ENCODE assay signal across 1 cellular context in the genomic region with DNA sequence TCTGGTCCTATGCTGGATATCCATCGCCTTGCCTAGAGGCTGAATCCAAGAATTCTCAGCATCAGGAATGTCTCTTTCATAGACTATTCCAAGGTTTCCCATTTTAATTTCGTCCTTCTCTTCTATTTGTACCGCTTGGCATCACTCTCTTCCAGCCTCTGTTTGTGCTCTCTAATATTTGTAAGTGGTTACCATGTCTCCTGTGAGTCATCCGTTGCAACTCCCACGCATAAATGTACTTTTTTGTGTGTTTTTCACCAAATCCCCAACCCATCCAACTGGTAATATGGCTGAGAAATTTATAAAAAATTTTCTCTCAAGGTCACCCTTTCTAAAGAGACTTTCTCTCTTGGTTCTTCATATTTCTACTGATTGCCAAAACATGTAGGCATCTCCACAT.
TF ChIP-seq lines count a peak whose summit lies in the region.

No MANE protein-coding gene starts in this region.

TF ChIP-seq in GM23338, 12 proteins besides CTCF, POLR2A, EP300 and RAD21 (continued from another document):
- TF ChIP-seq, protein P1, sequence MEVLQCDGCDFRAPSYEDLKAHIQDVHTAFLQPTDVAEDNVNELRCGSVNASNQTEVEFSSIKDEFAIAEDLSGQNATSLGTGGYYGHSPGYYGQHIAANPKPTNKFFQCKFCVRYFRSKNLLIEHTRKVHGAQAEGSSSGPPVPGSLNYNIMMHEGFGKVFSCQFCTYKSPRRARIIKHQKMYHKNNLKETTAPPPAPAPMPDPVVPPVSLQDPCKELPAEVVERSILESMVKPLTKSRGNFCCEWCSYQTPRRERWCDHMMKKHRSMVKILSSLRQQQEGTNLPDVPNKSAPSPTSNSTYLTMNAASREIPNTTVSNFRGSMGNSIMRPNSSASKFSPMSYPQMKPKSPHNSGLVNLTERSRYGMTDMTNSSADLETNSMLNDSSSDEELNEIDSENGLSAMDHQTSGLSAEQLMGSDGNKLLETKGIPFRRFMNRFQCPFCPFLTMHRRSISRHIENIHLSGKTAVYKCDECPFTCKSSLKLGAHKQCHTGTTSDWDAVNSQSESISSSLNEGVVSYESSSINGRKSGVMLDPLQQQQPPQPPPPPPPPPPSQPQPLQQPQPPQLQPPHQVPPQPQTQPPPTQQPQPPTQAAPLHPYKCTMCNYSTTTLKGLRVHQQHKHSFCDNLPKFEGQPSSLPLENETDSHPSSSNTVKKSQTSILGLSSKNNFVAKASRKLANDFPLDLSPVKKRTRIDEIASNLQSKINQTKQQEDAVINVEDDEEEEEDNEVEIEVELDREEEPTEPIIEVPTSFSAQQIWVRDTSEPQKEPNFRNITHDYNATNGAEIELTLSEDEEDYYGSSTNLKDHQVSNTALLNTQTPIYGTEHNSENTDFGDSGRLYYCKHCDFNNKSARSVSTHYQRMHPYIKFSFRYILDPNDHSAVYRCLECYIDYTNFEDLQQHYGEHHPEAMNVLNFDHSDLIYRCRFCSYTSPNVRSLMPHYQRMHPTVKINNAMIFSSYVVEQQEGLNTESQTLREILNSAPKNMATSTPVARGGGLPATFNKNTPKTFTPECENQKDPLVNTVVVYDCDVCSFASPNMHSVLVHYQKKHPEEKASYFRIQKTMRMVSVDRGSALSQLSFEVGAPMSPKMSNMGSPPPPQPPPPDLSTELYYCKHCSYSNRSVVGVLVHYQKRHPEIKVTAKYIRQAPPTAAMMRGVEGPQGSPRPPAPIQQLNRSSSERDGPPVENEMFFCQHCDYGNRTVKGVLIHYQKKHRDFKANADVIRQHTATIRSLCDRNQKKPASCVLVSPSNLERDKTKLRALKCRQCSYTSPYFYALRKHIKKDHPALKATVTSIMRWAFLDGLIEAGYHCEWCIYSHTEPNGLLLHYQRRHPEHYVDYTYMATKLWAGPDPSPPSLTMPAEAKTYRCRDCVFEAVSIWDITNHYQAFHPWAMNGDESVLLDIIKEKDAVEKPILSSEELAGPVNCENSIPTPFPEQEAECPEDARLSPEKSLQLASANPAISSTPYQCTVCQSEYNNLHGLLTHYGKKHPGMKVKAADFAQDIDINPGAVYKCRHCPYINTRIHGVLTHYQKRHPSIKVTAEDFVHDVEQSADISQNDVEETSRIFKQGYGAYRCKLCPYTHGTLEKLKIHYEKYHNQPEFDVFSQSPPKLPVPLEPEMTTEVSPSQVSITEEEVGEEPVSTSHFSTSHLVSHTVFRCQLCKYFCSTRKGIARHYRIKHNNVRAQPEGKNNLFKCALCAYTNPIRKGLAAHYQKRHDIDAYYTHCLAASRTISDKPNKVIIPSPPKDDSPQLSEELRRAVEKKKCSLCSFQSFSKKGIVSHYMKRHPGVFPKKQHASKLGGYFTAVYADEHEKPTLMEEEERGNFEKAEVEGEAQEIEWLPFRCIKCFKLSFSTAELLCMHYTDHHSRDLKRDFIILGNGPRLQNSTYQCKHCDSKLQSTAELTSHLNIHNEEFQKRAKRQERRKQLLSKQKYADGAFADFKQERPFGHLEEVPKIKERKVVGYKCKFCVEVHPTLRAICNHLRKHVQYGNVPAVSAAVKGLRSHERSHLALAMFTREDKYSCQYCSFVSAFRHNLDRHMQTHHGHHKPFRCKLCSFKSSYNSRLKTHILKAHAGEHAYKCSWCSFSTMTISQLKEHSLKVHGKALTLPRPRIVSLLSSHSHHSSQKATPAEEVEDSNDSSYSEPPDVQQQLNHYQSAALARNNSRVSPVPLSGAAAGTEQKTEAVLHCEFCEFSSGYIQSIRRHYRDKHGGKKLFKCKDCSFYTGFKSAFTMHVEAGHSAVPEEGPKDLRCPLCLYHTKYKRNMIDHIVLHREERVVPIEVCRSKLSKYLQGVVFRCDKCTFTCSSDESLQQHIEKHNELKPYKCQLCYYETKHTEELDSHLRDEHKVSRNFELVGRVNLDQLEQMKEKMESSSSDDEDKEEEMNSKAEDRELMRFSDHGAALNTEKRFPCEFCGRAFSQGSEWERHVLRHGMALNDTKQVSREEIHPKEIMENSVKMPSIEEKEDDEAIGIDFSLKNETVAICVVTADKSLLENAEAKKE (CRISPR knock-in tag; IDR thresholded peaks at IDR 0.05) = no peak
- no peak for TF ChIP-seq EZH2 (IDR thresholded peaks at IDR 0.05; ENCODE audit: low read depth, unreplicated experiment)
- TF ChIP-seq, protein P2, sequence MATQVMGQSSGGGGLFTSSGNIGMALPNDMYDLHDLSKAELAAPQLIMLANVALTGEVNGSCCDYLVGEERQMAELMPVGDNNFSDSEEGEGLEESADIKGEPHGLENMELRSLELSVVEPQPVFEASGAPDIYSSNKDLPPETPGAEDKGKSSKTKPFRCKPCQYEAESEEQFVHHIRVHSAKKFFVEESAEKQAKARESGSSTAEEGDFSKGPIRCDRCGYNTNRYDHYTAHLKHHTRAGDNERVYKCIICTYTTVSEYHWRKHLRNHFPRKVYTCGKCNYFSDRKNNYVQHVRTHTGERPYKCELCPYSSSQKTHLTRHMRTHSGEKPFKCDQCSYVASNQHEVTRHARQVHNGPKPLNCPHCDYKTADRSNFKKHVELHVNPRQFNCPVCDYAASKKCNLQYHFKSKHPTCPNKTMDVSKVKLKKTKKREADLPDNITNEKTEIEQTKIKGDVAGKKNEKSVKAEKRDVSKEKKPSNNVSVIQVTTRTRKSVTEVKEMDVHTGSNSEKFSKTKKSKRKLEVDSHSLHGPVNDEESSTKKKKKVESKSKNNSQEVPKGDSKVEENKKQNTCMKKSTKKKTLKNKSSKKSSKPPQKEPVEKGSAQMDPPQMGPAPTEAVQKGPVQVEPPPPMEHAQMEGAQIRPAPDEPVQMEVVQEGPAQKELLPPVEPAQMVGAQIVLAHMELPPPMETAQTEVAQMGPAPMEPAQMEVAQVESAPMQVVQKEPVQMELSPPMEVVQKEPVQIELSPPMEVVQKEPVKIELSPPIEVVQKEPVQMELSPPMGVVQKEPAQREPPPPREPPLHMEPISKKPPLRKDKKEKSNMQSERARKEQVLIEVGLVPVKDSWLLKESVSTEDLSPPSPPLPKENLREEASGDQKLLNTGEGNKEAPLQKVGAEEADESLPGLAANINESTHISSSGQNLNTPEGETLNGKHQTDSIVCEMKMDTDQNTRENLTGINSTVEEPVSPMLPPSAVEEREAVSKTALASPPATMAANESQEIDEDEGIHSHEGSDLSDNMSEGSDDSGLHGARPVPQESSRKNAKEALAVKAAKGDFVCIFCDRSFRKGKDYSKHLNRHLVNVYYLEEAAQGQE (IDR thresholded peaks at IDR 0.05; ENCODE audit: unreplicated experiment) = no peak
- no peak for TF ChIP-seq ZNF114 (CRISPR knock-in tag; IDR thresholded peaks at IDR 0.05)
- no peak for TF ChIP-seq NANOG (IDR thresholded peaks at IDR 0.05; ENCODE audit: borderline replicate concordance)
- TF ChIP-seq, protein P3, sequence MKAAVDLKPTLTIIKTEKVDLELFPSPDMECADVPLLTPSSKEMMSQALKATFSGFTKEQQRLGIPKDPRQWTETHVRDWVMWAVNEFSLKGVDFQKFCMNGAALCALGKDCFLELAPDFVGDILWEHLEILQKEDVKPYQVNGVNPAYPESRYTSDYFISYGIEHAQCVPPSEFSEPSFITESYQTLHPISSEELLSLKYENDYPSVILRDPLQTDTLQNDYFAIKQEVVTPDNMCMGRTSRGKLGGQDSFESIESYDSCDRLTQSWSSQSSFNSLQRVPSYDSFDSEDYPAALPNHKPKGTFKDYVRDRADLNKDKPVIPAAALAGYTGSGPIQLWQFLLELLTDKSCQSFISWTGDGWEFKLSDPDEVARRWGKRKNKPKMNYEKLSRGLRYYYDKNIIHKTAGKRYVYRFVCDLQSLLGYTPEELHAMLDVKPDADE (IDR thresholded peaks at IDR 0.05) = no peak
- TF ChIP-seq EZH2phosphoT487 (IDR thresholded peaks at IDR 0.05; ENCODE audit: unreplicated experiment) = no peak
